Comparison of ENCODE assay signal across 32 cellular contexts in genomic region chr18:45981852-45982251, GRCh38.
"Had no signal": no experiment of that assay in that cellular context is flagged by ENCODE, and none has a peak within 500 bp of the region (broad histone marks: within the 10 kb centered on the region; RNA-seq: fewer than 3 reads in every experiment).

No MANE protein-coding gene starts in this region.

- DNase-seq: activated B cell treated with CpG ODN at 0.5 μM for 24 hours; activated CD4-positive, alpha-beta memory T cell treated with anti-CD3 and anti-CD28 coated beads for 36 hours; activated CD4-positive, alpha-beta T cell treated with anti-CD3 and anti-CD28 coated beads for 4 hours; activated CD4-positive, alpha-beta T cell treated with anti-CD3 and anti-CD28 coated beads, Interleukin-2, amount 50 U/mL, for 1 hour; activated CD4-positive, CD25-positive, alpha-beta regulatory T cell treated with anti-CD3 and anti-CD28 coated beads, Interleukin-2, amount 50 U/mL, for 72 hours; activated CD8-positive, alpha-beta memory T cell treated with anti-CD3 and anti-CD28 coated beads, Interleukin-2, amount 50 U/mL, for 4 hours; activated effector memory CD4-positive, alpha-beta T cell treated with Interleukin-2 at 50 U/mL for 16 hours; activated naive CD4-positive, alpha-beta T cell treated with anti-CD3 and anti-CD28 coated beads, Interleukin-2, amount 10 ng/mL, durations not matched to agents 7 days and 5 days; activated naive CD8-positive, alpha-beta T cell treated with anti-CD3 and anti-CD28 coated beads, Interleukin-2, amount 50 U/mL, for 24 hours; activated T-cell treated with anti-CD3 and anti-CD28 coated beads for 4 hours; activated T-cell treated with anti-CD3 and anti-CD28 coated beads, Interleukin-2, amount 50 U/mL, for 48 hours; anterior cingulate cortex; caudate nucleus; cerebellar nuclear complex; Karpas-422; KBM-7; NCI-H1092; NCI-H1436 treated with DMSO at 0.1 percent for 48 hours; NCI-H1694 treated with DMSO at 0.1 percent for 48 hours; NCI-H2029 treated with DMSO at 0.1 percent for 48 hours; NCI-H2107; NCI-H2171; NCI-H446; NCI-H510A treated with DMSO at 0.1 percent for 48 hours; NCI-H526 treated with DMSO at 0.1 percent for 48 hours; NCI-H774; PC-9; SW 1271; T-helper 1 cell; T-helper 2 cell; T-helper 9 cell had no signal

- H3K4me3 ChIP-seq: PC-9 had no signal

- H3K27ac ChIP-seq: PC-9, RWPE1 had no signal
